Comparison of ENCODE assay signal across 21 cellular contexts in genomic region chr6:108633436-108633835, GRCh38.
"Had no signal": no experiment of that assay in that cellular context is flagged by ENCODE, and none has a peak within 500 bp of the region (broad histone marks: within the 10 kb centered on the region; RNA-seq: fewer than 3 reads in every experiment).

No MANE protein-coding gene starts in this region.

- H3K27me3 Mint-ChIP-seq: activated T-cell treated with anti-CD3 and anti-CD28 coated beads, Interleukin-2, amount 50 U/mL, for 24 hours; activated T-helper 17 cell treated with anti-CD3 and anti-CD28 coated beads, Interleukin-2, amount 50 U/mL, for 72 hours; stimulated activated naive CD8-positive, alpha-beta T cell treated with anti-CD3 and anti-CD28 coated beads, Interleukin-15, amount 100 ng/mL, for 72 hours had no signal

- H3K27ac ChIP-seq: coronary artery, neural progenitor cell, prostate gland, tibial artery, VCaP had no signal

- DNase-seq: activated CD4-positive, alpha-beta T cell treated with anti-CD3 and anti-CD28 coated beads for 1 hour; activated CD4-positive, alpha-beta T cell treated with anti-CD3 and anti-CD28 coated beads, Interleukin-2, amount 50 U/mL, for 1 hour; activated naive CD4-positive, alpha-beta T cell treated with Interleukin-2 at 50 U/mL for 16 hours; activated T-cell treated with anti-CD3 and anti-CD28 coated beads, Interleukin-2, amount 50 U/mL, for 24 hours; amygdala; head of caudate nucleus; hypothalamus; mesenchymal stem cell; mucosa of descending colon; right cardiac atrium; SK-N-SH; stimulated activated CD4-positive, alpha-beta T cell treated with anti-CD3 and anti-CD28 coated beads, Interleukin-1b, Interleukin-23, amount 100 ng/mL, for 48 hours; stimulated activated naive CD8-positive, alpha-beta T cell treated with anti-CD3 and anti-CD28 coated beads, Interleukin-15, amount 100 ng/mL, for 72 hours; tibial artery had no signal

- H3K36me3 ChIP-seq: neural progenitor cell, prostate gland, tibial artery had no signal

- H3K4me3 ChIP-seq: coronary artery, mucosa of descending colon, neural progenitor cell, prostate gland, tibial artery had no signal

- H3K9me3 ChIP-seq: mucosa of descending colon, prostate gland, SK-N-SH, tibial artery had no signal

- H3K4me3 Mint-ChIP-seq: activated T-cell treated with anti-CD3 and anti-CD28 coated beads, Interleukin-2, amount 50 U/mL, for 24 hours; activated T-helper 17 cell treated with anti-CD3 and anti-CD28 coated beads, Interleukin-2, amount 50 U/mL, for 72 hours; neural progenitor cell; stimulated activated effector memory CD8-positive, alpha-beta T cell treated with anti-CD3 and anti-CD28 coated beads, Interleukin-12 subunit alpha, Interleukin-12 subunit beta, amount 100 ng/mL, for 72 hours; stimulated activated naive CD8-positive, alpha-beta T cell treated with anti-CD3 and anti-CD28 coated beads, Interleukin-15, amount 100 ng/mL, for 72 hours had no signal

- H3K27ac Mint-ChIP-seq: activated T-cell treated with anti-CD3 and anti-CD28 coated beads, Interleukin-2, amount 50 U/mL, for 24 hours; activated T-helper 17 cell treated with anti-CD3 and anti-CD28 coated beads, Interleukin-2, amount 50 U/mL, for 72 hours; neural progenitor cell; stimulated activated effector memory CD8-positive, alpha-beta T cell treated with anti-CD3 and anti-CD28 coated beads, Interleukin-12 subunit alpha, Interleukin-12 subunit beta, amount 100 ng/mL, for 72 hours had no signal

- H3K4me1 ChIP-seq: prostate gland had no signal

- H3K27me3 ChIP-seq: neural progenitor cell, tibial artery had no signal

- H3K36me3 Mint-ChIP-seq: neural progenitor cell had no signal

- ATAC-seq: activated T-helper 17 cell treated with anti-CD3 and anti-CD28 coated beads, Interleukin-2, amount 50 U/mL, for 72 hours; esophagus mucosa; mucosa of descending colon; right cardiac atrium; stimulated activated effector memory CD8-positive, alpha-beta T cell treated with anti-CD3 and anti-CD28 coated beads, Interleukin-12 subunit alpha, Interleukin-12 subunit beta, amount 100 ng/mL, for 72 hours; stimulated activated naive CD8-positive, alpha-beta T cell treated with anti-CD3 and anti-CD28 coated beads, Interleukin-15, amount 100 ng/mL, for 72 hours had no signal
